ENCODE assay signal across 39 cellular contexts in the genomic region with DNA sequence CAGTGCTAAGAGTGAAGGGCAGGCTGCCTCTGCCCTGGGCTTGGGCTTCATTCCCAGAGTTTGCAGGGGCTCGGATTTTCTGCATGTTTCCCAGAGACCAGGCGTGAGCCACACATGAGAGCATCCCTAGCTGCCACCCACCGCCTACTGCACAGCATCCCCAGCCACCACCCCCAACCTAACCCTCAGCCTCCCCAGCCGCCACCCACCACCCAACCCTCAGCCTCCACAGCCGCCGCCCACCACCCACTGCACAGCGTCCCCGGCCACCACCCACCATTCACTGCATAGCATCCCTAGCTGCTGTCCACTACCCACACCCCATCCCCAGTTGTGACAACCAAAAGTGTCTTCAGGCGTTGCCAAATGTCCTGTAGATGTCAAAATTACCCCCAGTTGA. TPM values are rescaled to one million over a fixed set of nuclear protein-coding genes. Genes with fewer than 3 reads are reported as not detected.
"Had no signal": no experiment of that assay in that cellular context is flagged by ENCODE, and none has a peak within 500 bp of the region (broad histone marks: within the 10 kb centered on the region; RNA-seq: fewer than 3 reads in every experiment).

No MANE protein-coding gene starts in this region.

- H3K4me1 Mint-ChIP-seq: activated naive CD8-positive, alpha-beta T cell treated with anti-CD3 and anti-CD28 coated beads, Interleukin-2, amount 50 U/mL, for 24 hours had no signal

- H3K27ac Mint-ChIP-seq: activated CD4-positive, alpha-beta memory T cell treated with anti-CD3 and anti-CD28 coated beads for 36 hours; activated naive CD4-positive, alpha-beta T cell treated with anti-CD3 and anti-CD28 coated beads, Interleukin-2, amount 10 ng/mL, durations not matched to agents 7 days and 5 days; activated naive CD8-positive, alpha-beta T cell; activated naive CD8-positive, alpha-beta T cell treated with anti-CD3 and anti-CD28 coated beads, Interleukin-2, amount 50 U/mL, for 24 hours; activated T-helper 1 cell treated with anti-CD3 and anti-CD28 coated beads, Interleukin-12 subunit alpha, Interleukin-12 subunit beta, Interleukin-2, Interleukin-4 antibody, amounts not matched to agents 30 ng/mL and 10 ng/mL and 1 ng/mL, durations not matched to agents 14 hours and 24 hours and 36 hours; brain had no signal

- H3K4me1 ChIP-seq: Peyer's patch had no signal

- ATAC-seq: activated naive CD8-positive, alpha-beta T cell treated with anti-CD3 and anti-CD28 coated beads, Interleukin-2, amount 50 U/mL, for 24 hours; activated T-cell treated with anti-CD3 and anti-CD28 coated beads, Interleukin-2, amount 50 U/mL, for 4 hours; PC-3 had no signal

- H3K9me3 ChIP-seq: Peyer's patch had no signal

- DNase-seq: activated CD4-positive, alpha-beta memory T cell treated with anti-CD3 and anti-CD28 coated beads for 36 hours; activated CD4-positive, alpha-beta T cell treated with anti-CD3 and anti-CD28 coated beads for 4 hours; activated CD4-positive, alpha-beta T cell treated with anti-CD3 and anti-CD28 coated beads, Interleukin-2, amount 50 U/mL, for 1 hour; activated CD8-positive, alpha-beta memory T cell treated with anti-CD3 and anti-CD28 coated beads, Interleukin-2, amount 50 U/mL, for 4 hours; activated gamma-delta T cell treated with Interleukin-2 at 50 U/mL for 16 hours; activated naive CD4-positive, alpha-beta T cell treated with anti-CD3 and anti-CD28 coated beads, Interleukin-2, amount 10 ng/mL, durations not matched to agents 7 days and 5 days; activated naive CD8-positive, alpha-beta T cell treated with anti-CD3 and anti-CD28 coated beads, Interleukin-2, amount 50 U/mL, for 24 hours; activated T-cell treated with anti-CD3 and anti-CD28 coated beads for 4 hours; activated T-cell treated with anti-CD3 and anti-CD28 coated beads, Interleukin-2, amount 50 U/mL, for 4 hours; anterior cingulate cortex; caudate nucleus; MM.1S; MV-4-11; NCI-H1092; NCI-H1417; NCI-H146; NCI-H187; NCI-H2029 treated with DMSO at 0.1 percent for 48 hours; NCI-H2107; NCI-H2171; NCI-H510A; NCI-H526; NCI-H748 treated with DMSO at 0.1 percent for 48 hours; NK-92 treated with Interleukin-12 subunit alpha and Interleukin-12 subunit beta, amount 100 ng/mL, for 24 hours; PC-3; RPMI8226; SIG-M5; T1000; WERI-Rb-1 had no signal

- H3K27ac ChIP-seq: KMS-11, Peyer's patch, WERI-Rb-1 had no signal

- H3K4me3 Mint-ChIP-seq: activated CD4-positive, alpha-beta memory T cell treated with anti-CD3 and anti-CD28 coated beads for 36 hours; activated naive CD4-positive, alpha-beta T cell treated with anti-CD3 and anti-CD28 coated beads, Interleukin-2, amount 10 ng/mL, durations not matched to agents 7 days and 5 days; activated naive CD8-positive, alpha-beta T cell; activated naive CD8-positive, alpha-beta T cell treated with anti-CD3 and anti-CD28 coated beads, Interleukin-2, amount 50 U/mL, for 24 hours; activated T-cell treated with anti-CD3 and anti-CD28 coated beads, Interleukin-2, amount 50 U/mL, for 4 hours; activated T-helper 1 cell treated with anti-CD3 and anti-CD28 coated beads, Interleukin-12 subunit alpha, Interleukin-12 subunit beta, Interleukin-2, Interleukin-4 antibody, amounts not matched to agents 30 ng/mL and 10 ng/mL and 1 ng/mL, durations not matched to agents 14 hours and 24 hours and 36 hours; brain had no signal

- H3K36me3 ChIP-seq: Peyer's patch, WERI-Rb-1 had no signal

- H3K27me3 ChIP-seq: Peyer's patch had no signal

- H3K9me3 Mint-ChIP-seq: activated CD4-positive, alpha-beta memory T cell treated with anti-CD3 and anti-CD28 coated beads for 36 hours; activated naive CD4-positive, alpha-beta T cell treated with anti-CD3 and anti-CD28 coated beads, Interleukin-2, amount 10 ng/mL, durations not matched to agents 7 days and 5 days; activated naive CD8-positive, alpha-beta T cell treated with anti-CD3 and anti-CD28 coated beads, Interleukin-2, amount 50 U/mL, for 24 hours; activated T-cell treated with anti-CD3 and anti-CD28 coated beads, Interleukin-2, amount 50 U/mL, for 4 hours; activated T-helper 1 cell treated with anti-CD3 and anti-CD28 coated beads, Interleukin-12 subunit alpha, Interleukin-12 subunit beta, Interleukin-2, Interleukin-4 antibody, amounts not matched to agents 30 ng/mL and 10 ng/mL and 1 ng/mL, durations not matched to agents 14 hours and 24 hours and 36 hours; brain had no signal

- H3K36me3 Mint-ChIP-seq: activated CD4-positive, alpha-beta memory T cell treated with anti-CD3 and anti-CD28 coated beads for 36 hours; activated naive CD4-positive, alpha-beta T cell treated with anti-CD3 and anti-CD28 coated beads, Interleukin-2, amount 10 ng/mL, durations not matched to agents 7 days and 5 days; activated naive CD8-positive, alpha-beta T cell; brain had no signal

- H3K4me3 ChIP-seq: Peyer's patch had no signal

RNA-seq across cellular contexts. Expression of a gene that starts 22.6 kb away (rescaled TPM):
- total RNA-seq: activated CD4-positive, alpha-beta memory T cell treated with anti-CD3 and anti-CD28 coated beads for 36 hours; activated T-cell treated with anti-CD3 and anti-CD28 coated beads, Interleukin-2, amount 50 U/mL, for 4 hours; activated T-helper 1 cell treated with anti-CD3 and anti-CD28 coated beads, Interleukin-12 subunit alpha, Interleukin-12 subunit beta, Interleukin-2, Interleukin-4 antibody, amounts not matched to agents 30 ng/mL and 10 ng/mL and 1 ng/mL, durations not matched to agents 14 hours and 24 hours and 36 hours; bronchial epithelial cell; LHCN-M2; PC-3; Peyer's patch; SK-MEL-5; T-helper 1 cell treated with Interleukin-12 subunit alpha and Interleukin-12 subunit beta and Interleukin-4 antibody, amounts not matched to agents 30 ng/mL and 1 ng/mL, for 36 hours; T-helper 2 cell treated with Interferon-gamma antibody and Interleukin-4, amounts not matched to agents 100 ng/mL and 5 ng/mL, for 36 hours had no signal

RNA-seq across cellular contexts. Expression of a gene that starts 43.5 kb away (rescaled TPM):
- total RNA-seq: activated CD4-positive, alpha-beta memory T cell treated with anti-CD3 and anti-CD28 coated beads for 36 hours; activated T-cell treated with anti-CD3 and anti-CD28 coated beads, Interleukin-2, amount 50 U/mL, for 4 hours; activated T-helper 1 cell treated with anti-CD3 and anti-CD28 coated beads, Interleukin-12 subunit alpha, Interleukin-12 subunit beta, Interleukin-2, Interleukin-4 antibody, amounts not matched to agents 30 ng/mL and 10 ng/mL and 1 ng/mL, durations not matched to agents 14 hours and 24 hours and 36 hours; bronchial epithelial cell; PC-3; Peyer's patch; SK-MEL-5; T-helper 1 cell treated with Interleukin-12 subunit alpha and Interleukin-12 subunit beta and Interleukin-4 antibody, amounts not matched to agents 30 ng/mL and 1 ng/mL, for 36 hours; T-helper 2 cell treated with Interferon-gamma antibody and Interleukin-4, amounts not matched to agents 100 ng/mL and 5 ng/mL, for 36 hours had no signal
